In the genomic region with DNA sequence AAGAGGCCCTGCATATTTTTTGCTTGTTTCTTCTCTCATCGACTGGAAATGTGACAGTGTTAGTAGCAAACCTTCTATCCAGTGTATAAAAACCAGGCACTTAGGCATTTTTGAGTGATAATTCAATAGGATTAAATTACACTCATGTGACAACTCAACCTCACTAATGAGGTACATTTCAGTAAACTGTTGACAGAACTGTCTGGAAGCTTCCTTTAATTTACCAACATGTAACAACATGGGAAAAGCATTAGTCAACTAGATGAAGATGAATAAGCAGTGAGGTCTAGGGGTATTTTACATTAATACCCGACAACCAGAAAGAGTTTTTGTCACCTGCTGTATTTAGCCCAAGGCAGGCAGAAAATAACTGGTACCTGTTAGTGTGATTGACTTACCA, we compare ENCODE assay signal across 19 cellular contexts.
"Had no signal": no experiment of that assay in that cellular context is flagged by ENCODE, and none has a peak within 500 bp of the region (broad histone marks: within the 10 kb centered on the region; RNA-seq: fewer than 3 reads in every experiment).

No MANE protein-coding gene starts in this region.

- H3K9me3 Mint-ChIP-seq: activated CD4-positive, alpha-beta memory T cell treated with anti-CD3 and anti-CD28 coated beads for 36 hours; activated naive CD4-positive, alpha-beta T cell treated with anti-CD3 and anti-CD28 coated beads for 36 hours; naive thymus-derived CD4-positive, alpha-beta T cell; stimulated activated memory B cell treated with anti-CD40 and anti-IgM and Interleukin-4, amounts not matched to agents 10 μg/mL and 1 μg/mL and 100 μg/mL, for 72 hours had no signal

- H3K27ac Mint-ChIP-seq: activated CD4-positive, alpha-beta memory T cell treated with anti-CD3 and anti-CD28 coated beads for 36 hours; activated naive CD4-positive, alpha-beta T cell treated with anti-CD3 and anti-CD28 coated beads for 36 hours; naive thymus-derived CD4-positive, alpha-beta T cell; stimulated activated memory B cell treated with anti-CD40 and anti-IgM and Interleukin-4, amounts not matched to agents 10 μg/mL and 1 μg/mL and 100 μg/mL, for 72 hours had no signal

- H3K27me3 ChIP-seq: cardiac muscle cell, left lung, tibial nerve had no signal

- H3K36me3 ChIP-seq: cardiac muscle cell, left lung, stomach, suprapubic skin, tibial nerve had no signal

- ATAC-seq: left lung; naive thymus-derived CD4-positive, alpha-beta T cell; sciatic nerve; stimulated activated memory B cell treated with anti-CD40 and anti-IgM and Interleukin-4, amounts not matched to agents 10 μg/mL and 1 μg/mL and 100 μg/mL, for 72 hours had no signal

- DNase-seq: activated CD4-positive, alpha-beta memory T cell treated with anti-CD3 and anti-CD28 coated beads for 36 hours; activated CD4-positive, alpha-beta T cell treated with anti-CD3 and anti-CD28 coated beads for 48 hours; activated effector memory CD4-positive, alpha-beta T cell treated with Interleukin-2 at 50 U/mL for 16 hours; activated naive CD4-positive, alpha-beta T cell treated with anti-CD3 and anti-CD28 coated beads for 36 hours; activated T-cell treated with anti-CD3 and anti-CD28 coated beads, Interleukin-2, amount 50 U/mL, for 48 hours; amygdala; cortex of kidney; foreskin fibroblast; left lung; naive thymus-derived CD4-positive, alpha-beta T cell; stimulated activated CD4-positive, alpha-beta T cell treated with anti-CD3 and anti-CD28 coated beads, Interleukin-15, amount 100 ng/mL, for 24 hours; stomach had no signal

- H3K4me1 Mint-ChIP-seq: naive thymus-derived CD4-positive, alpha-beta T cell; stimulated activated memory B cell treated with anti-CD40 and anti-IgM and Interleukin-4, amounts not matched to agents 10 μg/mL and 1 μg/mL and 100 μg/mL, for 72 hours had no signal

- FAIRE-seq: endometrium had no signal

- H3K27ac ChIP-seq: cardiac muscle cell, left lung, stomach, suprapubic skin, tibial nerve had no signal

- H3K4me1 ChIP-seq: left lung, stomach, suprapubic skin, tibial nerve had no signal

- H3K36me3 Mint-ChIP-seq: activated CD4-positive, alpha-beta memory T cell treated with anti-CD3 and anti-CD28 coated beads for 36 hours; naive thymus-derived CD4-positive, alpha-beta T cell; stimulated activated memory B cell treated with anti-CD40 and anti-IgM and Interleukin-4, amounts not matched to agents 10 μg/mL and 1 μg/mL and 100 μg/mL, for 72 hours had no signal

- H3K4me2 ChIP-seq: smooth muscle cell had no signal

- H3K4me3 ChIP-seq: cardiac muscle cell, left lung, smooth muscle cell, stomach, suprapubic skin, tibial nerve had no signal

- H3K4me3 Mint-ChIP-seq: activated CD4-positive, alpha-beta memory T cell treated with anti-CD3 and anti-CD28 coated beads for 36 hours; activated naive CD4-positive, alpha-beta T cell treated with anti-CD3 and anti-CD28 coated beads for 36 hours; naive thymus-derived CD4-positive, alpha-beta T cell; stimulated activated memory B cell treated with anti-CD40 and anti-IgM and Interleukin-4, amounts not matched to agents 10 μg/mL and 1 μg/mL and 100 μg/mL, for 72 hours had no signal

- H3K9me3 ChIP-seq: left lung, stomach, suprapubic skin, tibial nerve had no signal
